In the genomic region with DNA sequence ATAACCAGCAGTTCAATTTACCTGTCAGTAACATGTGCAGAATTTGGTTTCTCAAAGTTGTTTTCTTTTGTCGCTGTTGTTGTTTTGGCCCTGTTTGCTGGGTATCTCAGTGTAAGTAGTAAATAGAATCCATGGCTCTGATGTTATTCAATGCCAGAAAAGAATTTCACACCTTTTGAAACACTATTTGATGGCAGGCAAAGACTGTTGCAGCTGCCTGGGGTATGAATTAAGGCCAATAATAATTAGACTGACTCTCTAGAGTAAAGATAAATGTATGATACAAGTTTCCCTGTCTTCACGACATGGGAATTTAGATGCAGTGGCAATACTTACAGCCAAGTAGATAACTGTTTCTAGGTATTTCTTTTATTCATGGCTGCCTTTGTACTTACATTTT, we compare ENCODE assay signal across 3 cellular contexts.
"Had no signal": no experiment of that assay in that cellular context is flagged by ENCODE, and none has a peak within 500 bp of the region (broad histone marks: within the 10 kb centered on the region; RNA-seq: fewer than 3 reads in every experiment).

No MANE protein-coding gene starts in this region.

- ATAC-seq: GM23338 had no signal

- H3K4me3 Mint-ChIP-seq: GM23338, H9 had no signal

- H3K4me2 ChIP-seq: GM23338 had no signal

- H3K27ac Mint-ChIP-seq: GM23338, H9 had no signal

- DNase-seq: H9, HCEC 1CT had no signal

- H2AFZ ChIP-seq: GM23338 had no signal

- H3K4me3 ChIP-seq: GM23338 had no signal
